29 cellular contexts compared by ENCODE assay signal in the genomic region with DNA sequence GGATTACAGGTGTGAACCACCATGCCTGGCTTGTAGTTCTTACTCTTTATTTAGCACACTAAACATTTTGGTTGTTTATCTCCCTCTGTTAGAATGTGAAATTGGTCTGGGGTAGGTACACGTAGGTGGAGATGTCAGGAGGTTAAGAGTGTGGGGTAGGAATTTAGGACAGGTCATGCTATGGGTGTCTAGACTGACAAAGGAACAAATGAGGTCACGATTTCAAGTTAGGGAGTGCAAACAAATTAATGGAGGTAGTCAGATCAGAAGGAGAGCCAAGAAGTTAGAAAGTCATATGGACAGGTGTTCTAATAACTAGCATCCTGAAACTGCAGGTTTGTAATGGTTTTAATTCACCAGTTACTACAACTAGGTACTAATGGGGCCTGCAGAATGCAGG. TPM values are rescaled to one million over a fixed set of nuclear protein-coding genes. Genes with fewer than 3 reads are reported as not detected.
DNase-seq lines count a peak whose midpoint lies in the region; ATAC-seq, FAIRE-seq and TF ChIP-seq lines count a peak whose summit lies in the region.
"Had no signal": no experiment of that assay in that cellular context is flagged by ENCODE, and none has a peak within 500 bp of the region (broad histone marks: within the 10 kb centered on the region; RNA-seq: fewer than 3 reads in every experiment).

No MANE protein-coding gene starts in this region.

- H2AFZ ChIP-seq in GM23338 (no peak overlapping the region), trophoblast cell (ENCODE audit: insufficient read depth, low read length, poor library complexity) (no peak overlapping the region)

- H3K79me2 ChIP-seq in GM23338 (replicated peaks; ENCODE audit: insufficient read depth) = no peaks in the 10 kb centered on the region
- no peaks in the 10 kb centered on the region for H3K79me2 ChIP-seq in trophoblast cell (ENCODE audit: control insufficient read depth, insufficient read depth, low read length, poor library complexity)

- H3K4me3 ChIP-seq in GM23338 (no peak overlapping the region), trophoblast cell (ENCODE audit: low read depth, low read length) (no peak overlapping the region)
- H3K4me3 ChIP-seq: dorsolateral prefrontal cortex, mucosa of descending colon, Peyer's patch, prostate gland, sigmoid colon, SJCRH30 had no signal

- peaks cover 47% of the 10 kb centered on the region for H3K4me1 Mint-ChIP-seq in activated CD8-positive, alpha-beta T cell treated with anti-CD3 and anti-CD28 coated beads for 36 hours (ENCODE audit: low read depth)
- H3K4me1 Mint-ChIP-seq in activated CD8-positive, alpha-beta T cell treated with anti-CD3 and anti-CD28 coated beads, Interleukin-2, amount 10 ng/mL, durations not matched to agents 7 days and 5 days (ENCODE audit: low read depth) = peaks cover 7% of the 10 kb centered on the region
- H3K4me1 Mint-ChIP-seq in GM23338 = no peaks in the 10 kb centered on the region
- H3K4me1 Mint-ChIP-seq in activated T-helper 17 cell treated with anti-CD3 and anti-CD28 coated beads, Interleukin-2, amount 50 U/mL, for 72 hours = peaks cover 15% of the 10 kb centered on the region

- H3K27me3 Mint-ChIP-seq in activated CD8-positive, alpha-beta T cell treated with anti-CD3 and anti-CD28 coated beads for 36 hours = no peaks in the 10 kb centered on the region
- H3K27me3 Mint-ChIP-seq in activated CD8-positive, alpha-beta T cell treated with anti-CD3 and anti-CD28 coated beads, Interleukin-2, amount 10 ng/mL, durations not matched to agents 7 days and 5 days (ENCODE audit: low read depth) = no peaks in the 10 kb centered on the region
- H3K27me3 Mint-ChIP-seq in GM23338 (ENCODE audit: insufficient read depth, low read depth, poor library complexity) = peaks cover 4% of the 10 kb centered on the region
- no peaks in the 10 kb centered on the region for H3K27me3 Mint-ChIP-seq in activated T-helper 17 cell treated with anti-CD3 and anti-CD28 coated beads, Interleukin-2, amount 50 U/mL, for 72 hours
- H3K27me3 Mint-ChIP-seq: activated CD4-positive, alpha-beta memory T cell treated with anti-CD3 and anti-CD28 coated beads, Interleukin-2, amount 10 ng/mL, durations not matched to agents 7 days and 5 days; activated naive CD4-positive, alpha-beta T cell treated with anti-CD3 and anti-CD28 coated beads, Interleukin-2, amount 50 U/mL, for 24 hours; T-cell had no signal

- no peak overlapping the region for H2BK5ac ChIP-seq in trophoblast cell (ENCODE audit: low read depth, low read length, poor library complexity)

- no peak overlapping the region for H3K4me3 Mint-ChIP-seq in activated CD8-positive, alpha-beta T cell treated with anti-CD3 and anti-CD28 coated beads for 36 hours
- H3K4me3 Mint-ChIP-seq in activated CD8-positive, alpha-beta T cell treated with anti-CD3 and anti-CD28 coated beads, Interleukin-2, amount 10 ng/mL, durations not matched to agents 7 days and 5 days = no peak overlapping the region
- H3K4me3 Mint-ChIP-seq in GM23338 = no peak overlapping the region
- H3K4me3 Mint-ChIP-seq in activated T-helper 17 cell treated with anti-CD3 and anti-CD28 coated beads, Interleukin-2, amount 50 U/mL, for 72 hours = no peak overlapping the region
- H3K4me3 Mint-ChIP-seq: activated CD4-positive, alpha-beta memory T cell treated with anti-CD3 and anti-CD28 coated beads, Interleukin-2, amount 10 ng/mL, durations not matched to agents 7 days and 5 days; activated naive CD4-positive, alpha-beta T cell treated with anti-CD3 and anti-CD28 coated beads, Interleukin-2, amount 50 U/mL, for 24 hours; T-cell had no signal

- no peaks in the 10 kb centered on the region for H3K79me1 ChIP-seq in trophoblast cell (ENCODE audit: low read length)

- H3K4me1 ChIP-seq in GM23338 (ENCODE audit: insufficient read depth) (no peaks in the 10 kb centered on the region), trophoblast cell (ENCODE audit: control insufficient read depth in 1 of 2, insufficient read depth in 2 of 2, low read length in 2 of 2) (peaks cover 3 to 9% of the 10 kb centered on the region in 2 experiments)
- H3K4me1 ChIP-seq: Peyer's patch, sigmoid colon had no signal

- no CpG with 5 or more reads among the region's 2 CpGs for WGBS in trophoblast cell (ENCODE audit: extremely low coverage, insufficient coverage, insufficient read length)

- peak overlapping the region; percentile 77 for H3K27ac Mint-ChIP-seq in activated CD8-positive, alpha-beta T cell treated with anti-CD3 and anti-CD28 coated beads for 36 hours
- H3K27ac Mint-ChIP-seq in activated CD8-positive, alpha-beta T cell treated with anti-CD3 and anti-CD28 coated beads, Interleukin-2, amount 10 ng/mL, durations not matched to agents 7 days and 5 days = no peak overlapping the region
- H3K27ac Mint-ChIP-seq in GM23338 = no peak overlapping the region
- peak overlapping the region; percentile 8 for H3K27ac Mint-ChIP-seq in activated T-helper 17 cell treated with anti-CD3 and anti-CD28 coated beads, Interleukin-2, amount 50 U/mL, for 72 hours
- H3K27ac Mint-ChIP-seq: activated CD4-positive, alpha-beta memory T cell treated with anti-CD3 and anti-CD28 coated beads, Interleukin-2, amount 10 ng/mL, durations not matched to agents 7 days and 5 days; activated naive CD4-positive, alpha-beta T cell treated with anti-CD3 and anti-CD28 coated beads, Interleukin-2, amount 50 U/mL, for 24 hours had no signal

- H3K4me2 ChIP-seq in GM23338 (no peak overlapping the region), trophoblast cell (ENCODE audit: low read length) (no peak overlapping the region)

- no peak for ATAC-seq in activated CD8-positive, alpha-beta T cell treated with anti-CD3 and anti-CD28 coated beads for 36 hours
- ATAC-seq in activated CD8-positive, alpha-beta T cell treated with anti-CD3 and anti-CD28 coated beads, Interleukin-2, amount 10 ng/mL, durations not matched to agents 7 days and 5 days = no peak
- ATAC-seq in GM23338 (no peak), HG03139 (IDR thresholded peaks at IDR 0.05; ENCODE audit: unreplicated experiment) (no peak)
- no peak for ATAC-seq in activated T-helper 17 cell treated with anti-CD3 and anti-CD28 coated beads, Interleukin-2, amount 50 U/mL, for 72 hours (replicated peaks)

- no peaks in the 10 kb centered on the region for H3K9me3 Mint-ChIP-seq in activated CD8-positive, alpha-beta T cell treated with anti-CD3 and anti-CD28 coated beads for 36 hours
- no peaks in the 10 kb centered on the region for H3K9me3 Mint-ChIP-seq in activated CD8-positive, alpha-beta T cell treated with anti-CD3 and anti-CD28 coated beads, Interleukin-2, amount 10 ng/mL, durations not matched to agents 7 days and 5 days (ENCODE audit: insufficient read depth)
- H3K9me3 Mint-ChIP-seq in GM23338 = no peaks in the 10 kb centered on the region
- H3K9me3 Mint-ChIP-seq in activated T-helper 17 cell treated with anti-CD3 and anti-CD28 coated beads, Interleukin-2, amount 50 U/mL, for 72 hours = no peaks in the 10 kb centered on the region
- H3K9me3 Mint-ChIP-seq: activated CD4-positive, alpha-beta memory T cell treated with anti-CD3 and anti-CD28 coated beads, Interleukin-2, amount 10 ng/mL, durations not matched to agents 7 days and 5 days; activated naive CD4-positive, alpha-beta T cell treated with anti-CD3 and anti-CD28 coated beads, Interleukin-2, amount 50 U/mL, for 24 hours; T-cell had no signal

- H3K9ac ChIP-seq in trophoblast cell (ENCODE audit: low read length) = no peak overlapping the region

- H4K12ac ChIP-seq in trophoblast cell (ENCODE audit: low read depth, low read length) = no peak overlapping the region

- H3K36me3 Mint-ChIP-seq in activated CD8-positive, alpha-beta T cell treated with anti-CD3 and anti-CD28 coated beads for 36 hours (ENCODE audit: low read depth) = peaks cover 23% of the 10 kb centered on the region
- peaks cover 22% of the 10 kb centered on the region for H3K36me3 Mint-ChIP-seq in activated CD8-positive, alpha-beta T cell treated with anti-CD3 and anti-CD28 coated beads, Interleukin-2, amount 10 ng/mL, durations not matched to agents 7 days and 5 days (ENCODE audit: low read depth)
- H3K36me3 Mint-ChIP-seq in GM23338 (ENCODE audit: low read depth) = peaks cover 16% of the 10 kb centered on the region; the same call in 2 of the 3 replicates
- peaks cover 20% of the 10 kb centered on the region for H3K36me3 Mint-ChIP-seq in activated T-helper 17 cell treated with anti-CD3 and anti-CD28 coated beads, Interleukin-2, amount 50 U/mL, for 72 hours (ENCODE audit: low read depth)

- no peak overlapping the region for H2BK120ac ChIP-seq in trophoblast cell (ENCODE audit: insufficient read depth, low read length, poor library complexity)

- no peak overlapping the region for H3K18ac ChIP-seq in trophoblast cell (ENCODE audit: low read length)

- H2BK12ac ChIP-seq in trophoblast cell (ENCODE audit: low read length) = no peak overlapping the region

- peak overlapping the region; percentile 71 for H3K27ac ChIP-seq in GM23338 (ENCODE audit: low read depth)
- no peak overlapping the region for H3K27ac ChIP-seq in trophoblast cell (ENCODE audit: low read depth, low read length)
- H3K27ac ChIP-seq: dorsolateral prefrontal cortex, Peyer's patch, prostate gland, sigmoid colon, SJCRH30 had no signal

- peaks cover 8% of the 10 kb centered on the region for H4K20me1 ChIP-seq in GM23338 (replicated peaks; ENCODE audit: insufficient read depth)

- no peak for TF ChIP-seq POLR2A in H54 (IDR thresholded peaks at IDR 0.05; ENCODE audit: low read depth, low read length)

- no peak overlapping the region for H3K4ac ChIP-seq in trophoblast cell (ENCODE audit: low read depth, low read length)

- H3F3A ChIP-seq in GM23338 (replicated peaks; ENCODE audit: low read depth) = no peaks in the 10 kb centered on the region

- no peaks in the 10 kb centered on the region for H3K9me2 ChIP-seq in GM23338 (ENCODE audit: insufficient read depth)

- DNase-seq in activated CD8-positive, alpha-beta T cell treated with anti-CD3 and anti-CD28 coated beads for 36 hours = no peak
- no peak for DNase-seq in activated CD8-positive, alpha-beta T cell treated with anti-CD3 and anti-CD28 coated beads, Interleukin-2, amount 10 ng/mL, durations not matched to agents 7 days and 5 days
- DNase-seq in GM23338 (ENCODE audit: low spot score) = no peak
- peak in 1 of 2 donors; percentile 62 for DNase-seq in trophoblast cell
- DNase-seq in H54 (ENCODE audit: insufficient read length, low spot score) = no peak
- no peak for DNase-seq in kidney glomerular epithelial cell (lab: John Stamatoyannopoulos, UW)
- DNase-seq: 8988T; activated CD4-positive, alpha-beta memory T cell treated with anti-CD3 and anti-CD28 coated beads, Interleukin-2, amount 10 ng/mL, durations not matched to agents 7 days and 5 days; activated T-cell treated with anti-CD3 and anti-CD28 coated beads, Interleukin-2, amount 50 U/mL, for 48 hours; AML-193; COR-L47; DMS79; dorsolateral prefrontal cortex; GF-D8; KG1; NCI-H1694 treated with DMSO at 0.1 percent for 48 hours; NCI-H524 treated with DMSO at 0.1 percent for 48 hours; Peyer's patch; sigmoid colon; SJCRH30; stimulated activated CD8-positive, alpha-beta memory T cell treated with anti-CD3 and anti-CD28 coated beads, Interleukin-4, amount 100 ng/mL, for 48 hours had no signal

- no peaks in the 10 kb centered on the region for H3K9me3 ChIP-seq in trophoblast cell (ENCODE audit: insufficient read depth, low read depth, low read length)
- H3K9me3 ChIP-seq: mucosa of descending colon, Peyer's patch, prostate gland, sigmoid colon, SJCRH30 had no signal

- peaks cover 11% of the 10 kb centered on the region for H3K36me3 ChIP-seq in GM23338 (ENCODE audit: insufficient read depth)
- H3K36me3 ChIP-seq in trophoblast cell (ENCODE audit: control insufficient read depth in 1 of 2, insufficient read depth in 2 of 2, low read length in 2 of 2) = peaks cover 2 to 8% of the 10 kb centered on the region in 2 experiments
- H3K36me3 ChIP-seq: prostate gland had no signal

- H3K23ac ChIP-seq in trophoblast cell (ENCODE audit: low read length) = no peak overlapping the region

- no peak overlapping the region for H4K8ac ChIP-seq in trophoblast cell (ENCODE audit: low read depth, low read length)

- no peak overlapping the region for H3K14ac ChIP-seq in trophoblast cell (ENCODE audit: low read length)

- POLR2A ChIA-PET in activated CD8-positive, alpha-beta T cell treated with anti-CD3 and anti-CD28 coated beads for 36 hours (lab: Charles Lee) = interaction anchor here (0.6 to 1.2 kb wide), 2 partner anchors 16 to 202 kb away, joined by 3 to 6 read pairs; no protein-coding TSS in a partner anchor
- POLR2A ChIA-PET in activated CD8-positive, alpha-beta T cell treated with anti-CD3 and anti-CD28 coated beads, Interleukin-2, amount 10 ng/mL, durations not matched to agents 7 days and 5 days (lab: Charles Lee) = no interaction called here

- peak overlapping the region; percentile 6 for H4K91ac ChIP-seq in trophoblast cell (ENCODE audit: low read depth, low read length)

- H3K27me3 ChIP-seq in GM23338 (ENCODE audit: insufficient read depth) (no peaks in the 10 kb centered on the region), trophoblast cell (ENCODE audit: insufficient read depth, low read length) (no peaks in the 10 kb centered on the region)
- H3K27me3 ChIP-seq: dorsolateral prefrontal cortex, Peyer's patch, sigmoid colon, SJCRH30 had no signal

- no peak for FAIRE-seq in H54 (lab: Jason Lieb, UNC)
- FAIRE-seq: endothelial cell of umbilical vein, keratinocyte had no signal

- intact Hi-C loops in activated CD8-positive, alpha-beta T cell treated with anti-CD3 and anti-CD28 coated beads for 36 hours (cut with micrococcal nuclease) = no loop called here

- no peak for TF ChIP-seq CTCF in activated CD8-positive, alpha-beta T cell treated with anti-CD3 and anti-CD28 coated beads for 36 hours (IDR thresholded peaks at IDR 0.05)
- no peak for TF ChIP-seq CTCF in GM23338 (conservative IDR thresholded peaks at IDR 0.05; ENCODE audit: low read depth in 2 of 2)

- CTCF ChIA-PET in activated CD8-positive, alpha-beta T cell treated with anti-CD3 and anti-CD28 coated beads for 36 hours (lab: Charles Lee) = interaction anchor here (0.8 to 1.9 kb wide), 4 partner anchors 15 to 21 kb away, joined by 3 to 10 read pairs (median 4); no protein-coding TSS in a partner anchor
- CTCF ChIA-PET in activated CD8-positive, alpha-beta T cell treated with anti-CD3 and anti-CD28 coated beads, Interleukin-2, amount 10 ng/mL, durations not matched to agents 7 days and 5 days (lab: Charles Lee) = interaction anchor here (0.9 kb wide), 1 partner anchor 21 kb away, joined by 3 read pairs; no protein-coding TSS in a partner anchor

- H2AK5ac ChIP-seq in trophoblast cell (ENCODE audit: low read length) = no peak overlapping the region

RNA-seq across cellular contexts. Expression of gene CDV3, which starts 19.8 kb away (rescaled TPM):
- total RNA-seq in activated CD8-positive, alpha-beta T cell treated with anti-CD3 and anti-CD28 coated beads for 36 hours = 100 to 1,000 TPM; 211 to 212 TPM
- 100 to 1,000 TPM; 195 TPM for total RNA-seq in activated CD8-positive, alpha-beta T cell treated with anti-CD3 and anti-CD28 coated beads, Interleukin-2, amount 10 ng/mL, durations not matched to agents 7 days and 5 days
- 119 TPM in 2 replicates for total RNA-seq in GM23338 (2014; rRNA removed; shearing (Covaris generic))
- polyA plus RNA-seq in GM23338 (2016; fragmentation: Nextera tagmentation; extraction: Ambion mirVana) = 36.6 and 44.1 TPM in 2 replicates
- total RNA-seq in activated T-helper 17 cell treated with anti-CD3 and anti-CD28 coated beads, Interleukin-2, amount 50 U/mL, for 72 hours = 100 to 1,000 TPM; 131 to 245 TPM
- polyA plus RNA-seq in trophoblast cell (2013) = 165 and 171 TPM in 2 replicates

Comparison
In these comparisons a context has a peak if more than half of its experiments do, and no peak if none do; other contexts are left out.
1. H3K27ac Mint-ChIP-seq: peak in activated CD8-positive, alpha-beta T cell treated with anti-CD3 and anti-CD28 coated beads for 36 hours (single experiment) and activated T-helper 17 cell treated with anti-CD3 and anti-CD28 coated beads, Interleukin-2, amount 50 U/mL, for 72 hours (single experiment); none in activated CD8-positive, alpha-beta T cell treated with anti-CD3 and anti-CD28 coated beads, Interleukin-2, amount 10 ng/mL, durations not matched to agents 7 days and 5 days (single experiment) and GM23338 (single experiment).